Comparison of ENCODE assay signal across 2 cellular contexts in the genomic region with DNA sequence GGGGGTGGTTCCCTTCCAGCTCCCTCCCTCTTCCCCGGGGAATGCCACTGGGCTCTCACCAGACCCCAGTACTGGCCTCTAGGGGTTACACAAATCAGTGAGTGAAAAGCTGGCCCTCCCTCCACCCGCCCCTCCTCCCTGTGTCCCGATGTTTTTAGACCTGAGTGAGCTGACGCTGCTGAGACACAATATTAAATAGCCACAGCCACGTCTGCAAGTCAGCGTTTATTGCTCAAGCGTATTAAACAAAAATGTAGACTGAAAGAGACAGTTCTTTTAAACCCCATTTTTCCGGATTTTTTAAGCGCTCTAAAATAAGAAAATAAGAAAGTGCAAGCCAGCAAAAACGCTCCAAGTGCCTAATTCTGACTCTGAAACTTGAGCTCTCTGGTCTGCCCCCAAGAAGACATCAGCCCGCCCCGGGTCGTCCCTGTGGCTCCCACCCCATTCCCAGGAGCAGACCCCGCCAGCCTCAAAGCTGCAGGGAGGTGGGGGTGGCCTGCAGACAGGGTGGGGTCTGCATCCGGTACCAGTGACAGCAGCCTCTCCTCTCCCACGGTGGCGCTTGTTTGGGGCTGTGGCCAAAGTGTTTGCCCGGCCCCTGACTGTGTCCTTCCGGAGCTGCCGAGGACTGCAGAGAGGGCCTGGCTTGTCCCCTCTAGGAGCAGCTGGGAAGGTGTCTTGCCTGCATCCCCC.
TF ChIP-seq lines count a peak whose summit lies in the region.

No MANE protein-coding gene starts in this region.

TF ChIP-seq in IMR-90, 13 proteins besides CTCF, POLR2A, EP300 and RAD21:
- no peak for TF ChIP-seq FOS (IDR thresholded peaks at IDR 0.05; ENCODE audit: low read depth, low read length)
- no peak for TF ChIP-seq SMC3 (IDR thresholded peaks at IDR 0.05; ENCODE audit: low read depth, low read length)
- TF ChIP-seq USF2 (IDR thresholded peaks at IDR 0.05; ENCODE audit: low read depth, low read length), result no peak
- no peak for TF ChIP-seq CHD1 (IDR thresholded peaks at IDR 0.05; ENCODE audit: low read depth, low read length)
- no peak for TF ChIP-seq BHLHE40 (IDR thresholded peaks at IDR 0.05; ENCODE audit: low read depth, low read length)
- no peak for TF ChIP-seq CEBPB (IDR thresholded peaks at IDR 0.05; ENCODE audit: low read depth, low read length)
- TF ChIP-seq, protein P1, sequence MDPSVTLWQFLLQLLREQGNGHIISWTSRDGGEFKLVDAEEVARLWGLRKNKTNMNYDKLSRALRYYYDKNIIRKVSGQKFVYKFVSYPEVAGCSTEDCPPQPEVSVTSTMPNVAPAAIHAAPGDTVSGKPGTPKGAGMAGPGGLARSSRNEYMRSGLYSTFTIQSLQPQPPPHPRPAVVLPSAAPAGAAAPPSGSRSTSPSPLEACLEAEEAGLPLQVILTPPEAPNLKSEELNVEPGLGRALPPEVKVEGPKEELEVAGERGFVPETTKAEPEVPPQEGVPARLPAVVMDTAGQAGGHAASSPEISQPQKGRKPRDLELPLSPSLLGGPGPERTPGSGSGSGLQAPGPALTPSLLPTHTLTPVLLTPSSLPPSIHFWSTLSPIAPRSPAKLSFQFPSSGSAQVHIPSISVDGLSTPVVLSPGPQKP (IDR thresholded peaks at IDR 0.05; ENCODE audit: borderline replicate concordance, low read depth, low read length), result no peak
- TF ChIP-seq MAFK (IDR thresholded peaks at IDR 0.05; ENCODE audit: low read depth, low read length), result peak; percentile 81

TF ChIP-seq in HepG2, 621 proteins besides CTCF, POLR2A, EP300 and RAD21:
- no peak for TF ChIP-seq STAG1 (CRISPR knock-in tag; IDR thresholded peaks at IDR 0.05)
- no peak for TF ChIP-seq MBD4 (IDR thresholded peaks at IDR 0.05; ENCODE audit: borderline replicate concordance, low read length)
- no peak for TF ChIP-seq HNRNPL (IDR thresholded peaks at IDR 0.05; ENCODE audit: low read depth, low read length)
- peak; percentile 43; the same call in 1 of the 2 replicates for TF ChIP-seq MAFF (IDR thresholded peaks at IDR 0.05; ENCODE audit: low read depth, low read length)
- no peak for TF ChIP-seq ZBTB38 (CRISPR knock-in tag; IDR thresholded peaks at IDR 0.05)
- no peak for TF ChIP-seq SMAD3 (CRISPR knock-in tag; IDR thresholded peaks at IDR 0.05)
- no peak for TF ChIP-seq JUND (CRISPR knock-in tag; IDR thresholded peaks at IDR 0.05)
- TF ChIP-seq MAFK (conservative IDR thresholded peaks at IDR 0.05 in 1 of 2, IDR thresholded peaks at IDR 0.05 in 1 of 2; ENCODE audit: low read length in 2 of 2), result peak; percentile 56 to 59; a peak in 3 of 4 replicates
- no peak for TF ChIP-seq ATF1 (CRISPR knock-in tag; IDR thresholded peaks at IDR 0.05)
- TF ChIP-seq ZNF292 (CRISPR knock-in tag; IDR thresholded peaks at IDR 0.05; ENCODE audit: borderline replicate concordance, low read depth), result no peak
- TF ChIP-seq RFXANK (CRISPR knock-in tag; IDR thresholded peaks at IDR 0.05), result no peak
